Comparison of ENCODE assay signal across 9 cellular contexts in genomic region chr18:12287684-12288405, GRCh38. TPM values are rescaled to one million over a fixed set of nuclear protein-coding genes. Genes with fewer than 3 reads are reported as not detected.
A peak's percentile ranks its signal among the peaks of the same experiment; 100 is the strongest.
DNase-seq lines count a peak whose midpoint lies in the region; ATAC-seq, FAIRE-seq and TF ChIP-seq lines count a peak whose summit lies in the region.
"Had no signal": no experiment of that assay in that cellular context is flagged by ENCODE, and none has a peak within 500 bp of the region (broad histone marks: within the 10 kb centered on the region; RNA-seq: fewer than 3 reads in every experiment).

No MANE protein-coding gene starts in this region.

- peak; percentile 96 for FAIRE-seq in H54 (lab: Jason Lieb, UNC)

- H3K27ac ChIP-seq in heart right ventricle (peak overlapping the region in 9 of 10 donors; percentile 39 to 86 (median 74)), rectal smooth muscle tissue (ENCODE audit: low read depth, low read length) (peak overlapping the region; percentile 94)
- H3K27ac ChIP-seq: neutrophil had no signal

- peak; percentile 30; the same call in 1 of the 2 replicates for TF ChIP-seq POLR2A in H54 (IDR thresholded peaks at IDR 0.05; ENCODE audit: low read depth, low read length)

- intact Hi-C loops in activated T-helper 2 cell treated with anti-CD3 and anti-CD28 coated beads, Interferon-gamma antibody, Interleukin-2, Interleukin-4, amounts not matched to agents 10 μg/mL and 5 μg/mL and 100 μg/mL, durations not matched to agents 14 hours and 24 hours and 36 hours (cut with micrococcal nuclease) = no loop called here
- intact Hi-C loops in heart right ventricle (cut with DNase I) = no loop called here
- intact Hi-C loops in activated T-helper 1 cell treated with anti-CD3 and anti-CD28 coated beads, Interleukin-12 subunit alpha, Interleukin-12 subunit beta, Interleukin-2, Interleukin-4 antibody, amounts not matched to agents 30 ng/mL and 10 ng/mL and 1 ng/mL, durations not matched to agents 14 hours and 24 hours and 36 hours (cut with micrococcal nuclease) = no loop called here

- H3K9ac ChIP-seq in rectal smooth muscle tissue (ENCODE audit: low read length) = no peak overlapping the region

- H3K27me3 ChIP-seq in heart right ventricle = peaks cover 0 to 43% (median 4%) of the 10 kb centered on the region in 7 donors
- peaks cover 3% of the 10 kb centered on the region for H3K27me3 ChIP-seq in rectal smooth muscle tissue (ENCODE audit: control insufficient read depth, insufficient read depth, low read length)

- WGBS in heart right ventricle, 2 donors = 1 to 2% methylated on average over 41 of the region's 41 CpGs

- H3K27me3 Mint-ChIP-seq in activated T-helper 2 cell treated with anti-CD3 and anti-CD28 coated beads, Interferon-gamma antibody, Interleukin-2, Interleukin-4, amounts not matched to agents 10 μg/mL and 5 μg/mL and 100 μg/mL, durations not matched to agents 14 hours and 24 hours and 36 hours (ENCODE audit: low read depth) = peaks cover 51% of the 10 kb centered on the region
- peaks cover 41% of the 10 kb centered on the region for H3K27me3 Mint-ChIP-seq in activated T-helper 1 cell treated with anti-CD3 and anti-CD28 coated beads, Interleukin-12 subunit alpha, Interleukin-12 subunit beta, Interleukin-2, Interleukin-4 antibody, amounts not matched to agents 30 ng/mL and 10 ng/mL and 1 ng/mL, durations not matched to agents 14 hours and 24 hours and 36 hours (ENCODE audit: insufficient read depth)

- H3K4me1 ChIP-seq in heart right ventricle (peaks cover 2 to 33% (median 18%) of the 10 kb centered on the region in 9 donors), rectal smooth muscle tissue (ENCODE audit: control insufficient read depth, insufficient read depth, low read length) (peaks cover 5% of the 10 kb centered on the region)

- H3K9me3 Mint-ChIP-seq in activated T-helper 2 cell treated with anti-CD3 and anti-CD28 coated beads, Interferon-gamma antibody, Interleukin-2, Interleukin-4, amounts not matched to agents 10 μg/mL and 5 μg/mL and 100 μg/mL, durations not matched to agents 14 hours and 24 hours and 36 hours = no peaks in the 10 kb centered on the region
- H3K9me3 Mint-ChIP-seq in activated T-helper 1 cell treated with anti-CD3 and anti-CD28 coated beads, Interleukin-12 subunit alpha, Interleukin-12 subunit beta, Interleukin-2, Interleukin-4 antibody, amounts not matched to agents 30 ng/mL and 10 ng/mL and 1 ng/mL, durations not matched to agents 14 hours and 24 hours and 36 hours = no peaks in the 10 kb centered on the region

- H3K36me3 Mint-ChIP-seq in activated T-helper 2 cell treated with anti-CD3 and anti-CD28 coated beads, Interferon-gamma antibody, Interleukin-2, Interleukin-4, amounts not matched to agents 10 μg/mL and 5 μg/mL and 100 μg/mL, durations not matched to agents 14 hours and 24 hours and 36 hours (ENCODE audit: low read depth) = no peaks in the 10 kb centered on the region
- H3K36me3 Mint-ChIP-seq in activated T-helper 1 cell treated with anti-CD3 and anti-CD28 coated beads, Interleukin-12 subunit alpha, Interleukin-12 subunit beta, Interleukin-2, Interleukin-4 antibody, amounts not matched to agents 30 ng/mL and 10 ng/mL and 1 ng/mL, durations not matched to agents 14 hours and 24 hours and 36 hours (ENCODE audit: low read depth) = no peaks in the 10 kb centered on the region

- H3K27ac Mint-ChIP-seq in activated T-helper 2 cell treated with anti-CD3 and anti-CD28 coated beads, Interferon-gamma antibody, Interleukin-2, Interleukin-4, amounts not matched to agents 10 μg/mL and 5 μg/mL and 100 μg/mL, durations not matched to agents 14 hours and 24 hours and 36 hours = no peak overlapping the region
- H3K27ac Mint-ChIP-seq in activated T-helper 1 cell treated with anti-CD3 and anti-CD28 coated beads, Interleukin-12 subunit alpha, Interleukin-12 subunit beta, Interleukin-2, Interleukin-4 antibody, amounts not matched to agents 30 ng/mL and 10 ng/mL and 1 ng/mL, durations not matched to agents 14 hours and 24 hours and 36 hours = no peak overlapping the region

- ATAC-seq in heart right ventricle (peak; percentile 82 to 96 (median 92)), GM19463 (IDR thresholded peaks at IDR 0.05; ENCODE audit: unreplicated experiment) (no peak), HG02840 (IDR thresholded peaks at IDR 0.05; ENCODE audit: low FRiP score, unreplicated experiment) (no peak)

- peak; percentile 81 for DNase-seq in H54 (ENCODE audit: insufficient read length, low spot score)
- DNase-seq in activated T-helper 2 cell treated with anti-CD3 and anti-CD28 coated beads, Interferon-gamma antibody, Interleukin-2, Interleukin-4, amounts not matched to agents 10 μg/mL and 5 μg/mL and 100 μg/mL, durations not matched to agents 14 hours and 24 hours and 36 hours (ENCODE audit: low spot score) = no peak
- DNase-seq in heart right ventricle = peak; percentile 74 to 87
- no peak for DNase-seq in activated CD4-positive, CD25-positive, alpha-beta regulatory T cell (lab: John Stamatoyannopoulos, UW)
- DNase-seq in activated T-helper 1 cell treated with anti-CD3 and anti-CD28 coated beads, Interleukin-12 subunit alpha, Interleukin-12 subunit beta, Interleukin-2, Interleukin-4 antibody, amounts not matched to agents 30 ng/mL and 10 ng/mL and 1 ng/mL, durations not matched to agents 14 hours and 24 hours and 36 hours (ENCODE audit: low spot score) = no peak

- TF ChIP-seq CTCF in heart right ventricle (IDR thresholded peaks at IDR 0.05) = no peak

- H3K4me3 Mint-ChIP-seq in activated T-helper 2 cell treated with anti-CD3 and anti-CD28 coated beads, Interferon-gamma antibody, Interleukin-2, Interleukin-4, amounts not matched to agents 10 μg/mL and 5 μg/mL and 100 μg/mL, durations not matched to agents 14 hours and 24 hours and 36 hours (ENCODE audit: low read depth) = peak overlapping the region; percentile 7
- H3K4me3 Mint-ChIP-seq in activated T-helper 1 cell treated with anti-CD3 and anti-CD28 coated beads, Interleukin-12 subunit alpha, Interleukin-12 subunit beta, Interleukin-2, Interleukin-4 antibody, amounts not matched to agents 30 ng/mL and 10 ng/mL and 1 ng/mL, durations not matched to agents 14 hours and 24 hours and 36 hours = no peak overlapping the region

- H3K9me3 ChIP-seq in heart right ventricle = no peaks in the 10 kb centered on the region
- H3K9me3 ChIP-seq: neutrophil had no signal

- H3K36me3 ChIP-seq in heart right ventricle (no peaks in the 10 kb centered on the region), rectal smooth muscle tissue (ENCODE audit: control insufficient read depth, insufficient read depth, low read length) (no peaks in the 10 kb centered on the region)
- H3K36me3 ChIP-seq: neutrophil had no signal

- H3K4me1 Mint-ChIP-seq in activated T-helper 2 cell treated with anti-CD3 and anti-CD28 coated beads, Interferon-gamma antibody, Interleukin-2, Interleukin-4, amounts not matched to agents 10 μg/mL and 5 μg/mL and 100 μg/mL, durations not matched to agents 14 hours and 24 hours and 36 hours (ENCODE audit: low read depth) = no peaks in the 10 kb centered on the region
- H3K4me1 Mint-ChIP-seq in activated T-helper 1 cell treated with anti-CD3 and anti-CD28 coated beads, Interleukin-12 subunit alpha, Interleukin-12 subunit beta, Interleukin-2, Interleukin-4 antibody, amounts not matched to agents 30 ng/mL and 10 ng/mL and 1 ng/mL, durations not matched to agents 14 hours and 24 hours and 36 hours (ENCODE audit: low read depth) = peaks cover 6% of the 10 kb centered on the region

- H3K4me3 ChIP-seq in heart right ventricle = peak overlapping the region; percentile 28 to 59 (median 48)
- peak overlapping the region; percentile 71 for H3K4me3 ChIP-seq in rectal smooth muscle tissue (ENCODE audit: low read length)

RNA-seq across cellular contexts. Expression of gene TUBB6, which starts 20.2 kb away (rescaled TPM):
- total RNA-seq in activated T-helper 2 cell treated with anti-CD3 and anti-CD28 coated beads, Interferon-gamma antibody, Interleukin-2, Interleukin-4, amounts not matched to agents 10 μg/mL and 5 μg/mL and 100 μg/mL, durations not matched to agents 14 hours and 24 hours and 36 hours = 54.2 and 57.2 TPM in 2 replicates
- total RNA-seq in heart right ventricle = 100 to 1,000 TPM in 4 of 10 donors, 10 to 100 TPM in 6; 62.8 to 216 (median 92.1) TPM
- polyA plus RNA-seq in heart right ventricle = 100 to 1,000 TPM in 1 of 2 donors, 10 to 100 TPM in 1; 61.9 to 602 TPM
- total RNA-seq in activated T-helper 1 cell treated with anti-CD3 and anti-CD28 coated beads, Interleukin-12 subunit alpha, Interleukin-12 subunit beta, Interleukin-2, Interleukin-4 antibody, amounts not matched to agents 30 ng/mL and 10 ng/mL and 1 ng/mL, durations not matched to agents 14 hours and 24 hours and 36 hours = 29.0 and 32.1 TPM in 2 replicates

RNA-seq across cellular contexts. Expression of gene CIDEA, which starts 33.7 kb away (rescaled TPM):
- total RNA-seq in activated T-helper 2 cell treated with anti-CD3 and anti-CD28 coated beads, Interferon-gamma antibody, Interleukin-2, Interleukin-4, amounts not matched to agents 10 μg/mL and 5 μg/mL and 100 μg/mL, durations not matched to agents 14 hours and 24 hours and 36 hours = not detected in 2 replicates
- 1 to 10 TPM in 4 of 10 donors, under 1 TPM in 4, not detected in 2; 0.37 to 6.8 (median 1.4) TPM for total RNA-seq in heart right ventricle
- 1 to 10 TPM in 1 of 2 donors, under 1 TPM in 1; 0.59 to 2.0 TPM for polyA plus RNA-seq in heart right ventricle
- not detected in 2 replicates for total RNA-seq in activated T-helper 1 cell treated with anti-CD3 and anti-CD28 coated beads, Interleukin-12 subunit alpha, Interleukin-12 subunit beta, Interleukin-2, Interleukin-4 antibody, amounts not matched to agents 30 ng/mL and 10 ng/mL and 1 ng/mL, durations not matched to agents 14 hours and 24 hours and 36 hours

Comparison
In these comparisons a context has a peak if more than half of its experiments do, and no peak if none do; other contexts are left out.
1. DNase-seq: peak in H54 (single experiment) and heart right ventricle (2 of 2); none in activated T-helper 2 cell treated with anti-CD3 and anti-CD28 coated beads, Interferon-gamma antibody, Interleukin-2, Interleukin-4, amounts not matched to agents 10 μg/mL and 5 μg/mL and 100 μg/mL, durations not matched to agents 14 hours and 24 hours and 36 hours (single experiment), activated CD4-positive, CD25-positive, alpha-beta regulatory T cell (0 of 4) and activated T-helper 1 cell treated with anti-CD3 and anti-CD28 coated beads, Interleukin-12 subunit alpha, Interleukin-12 subunit beta, Interleukin-2, Interleukin-4 antibody, amounts not matched to agents 30 ng/mL and 10 ng/mL and 1 ng/mL, durations not matched to agents 14 hours and 24 hours and 36 hours (single experiment).
2. ATAC-seq: peak in heart right ventricle (8 of 8); none in GM19463 (single experiment) and HG02840 (single experiment).